In the genomic region with DNA sequence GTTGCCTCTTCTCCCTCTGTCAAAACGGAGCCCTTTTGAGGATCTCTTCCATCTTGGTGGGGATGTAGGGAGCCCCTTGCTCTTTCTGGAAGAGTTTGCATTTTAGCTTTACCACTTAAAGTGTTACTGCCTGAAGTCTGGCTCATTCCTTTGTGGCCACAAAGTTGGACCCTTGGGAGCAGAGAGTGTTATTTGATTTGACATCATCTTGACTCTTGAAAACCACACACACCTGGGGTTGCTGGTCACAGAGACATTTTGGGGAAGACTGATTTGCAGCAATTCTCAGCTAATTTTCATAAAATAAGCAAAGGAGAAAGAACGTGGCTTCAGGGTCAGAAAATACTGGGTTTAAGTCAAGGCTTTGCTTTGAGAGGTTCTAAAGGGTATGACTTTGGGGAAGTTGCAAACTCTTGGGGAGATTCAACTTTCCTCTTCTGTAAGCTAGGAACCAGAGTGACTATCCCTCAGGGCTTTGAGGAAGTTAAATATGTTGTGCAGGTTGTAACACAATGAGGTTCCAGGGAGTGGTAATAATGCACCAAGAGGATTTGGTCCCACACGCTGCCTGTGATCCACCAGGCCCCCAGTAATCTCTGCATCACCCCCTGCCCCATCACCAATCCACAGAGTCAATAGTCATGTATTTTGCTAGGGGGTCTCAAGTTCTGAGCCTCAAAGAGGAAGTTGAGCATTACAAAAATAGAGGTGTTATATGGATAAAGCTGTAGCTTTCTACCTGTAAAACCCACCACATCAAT, we compare ENCODE assay signal across 1 cellular context.
A peak's percentile ranks its signal among the peaks of the same experiment; 100 is the strongest.
TF ChIP-seq lines count a peak whose summit lies in the region.

No MANE protein-coding gene starts in this region.

TF ChIP-seq in GM12878, 131 proteins besides CTCF, POLR2A, EP300 and RAD21 (continued from another document and continues in another):
- TF ChIP-seq, protein P1, sequence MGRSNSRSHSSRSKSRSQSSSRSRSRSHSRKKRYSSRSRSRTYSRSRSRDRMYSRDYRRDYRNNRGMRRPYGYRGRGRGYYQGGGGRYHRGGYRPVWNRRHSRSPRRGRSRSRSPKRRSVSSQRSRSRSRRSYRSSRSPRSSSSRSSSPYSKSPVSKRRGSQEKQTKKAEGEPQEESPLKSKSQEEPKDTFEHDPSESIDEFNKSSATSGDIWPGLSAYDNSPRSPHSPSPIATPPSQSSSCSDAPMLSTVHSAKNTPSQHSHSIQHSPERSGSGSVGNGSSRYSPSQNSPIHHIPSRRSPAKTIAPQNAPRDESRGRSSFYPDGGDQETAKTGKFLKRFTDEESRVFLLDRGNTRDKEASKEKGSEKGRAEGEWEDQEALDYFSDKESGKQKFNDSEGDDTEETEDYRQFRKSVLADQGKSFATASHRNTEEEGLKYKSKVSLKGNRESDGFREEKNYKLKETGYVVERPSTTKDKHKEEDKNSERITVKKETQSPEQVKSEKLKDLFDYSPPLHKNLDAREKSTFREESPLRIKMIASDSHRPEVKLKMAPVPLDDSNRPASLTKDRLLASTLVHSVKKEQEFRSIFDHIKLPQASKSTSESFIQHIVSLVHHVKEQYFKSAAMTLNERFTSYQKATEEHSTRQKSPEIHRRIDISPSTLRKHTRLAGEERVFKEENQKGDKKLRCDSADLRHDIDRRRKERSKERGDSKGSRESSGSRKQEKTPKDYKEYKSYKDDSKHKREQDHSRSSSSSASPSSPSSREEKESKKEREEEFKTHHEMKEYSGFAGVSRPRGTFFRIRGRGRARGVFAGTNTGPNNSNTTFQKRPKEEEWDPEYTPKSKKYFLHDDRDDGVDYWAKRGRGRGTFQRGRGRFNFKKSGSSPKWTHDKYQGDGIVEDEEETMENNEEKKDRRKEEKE (IDR thresholded peaks at IDR 0.05) = no peak
- TF ChIP-seq CBFB (IDR thresholded peaks at IDR 0.05; ENCODE audit: low read depth) (peak; percentile 63), TCF12 (IDR thresholded peaks at IDR 0.05; ENCODE audit: low read depth, low read length) (peak; percentile 79; the same call in 1 of the 2 replicates), RELA (IDR thresholded peaks at IDR 0.05; ENCODE audit: borderline replicate concordance, partially characterized antibody) (no peak), SUZ12 (IDR thresholded peaks at IDR 0.05; ENCODE audit: unreplicated experiment) (no peak), WRNIP1 (IDR thresholded peaks at IDR 0.05; ENCODE audit: borderline replicate concordance, low read depth, low read length) (no peak), ZNF24 (IDR thresholded peaks at IDR 0.05) (no peak), FOS (IDR thresholded peaks at IDR 0.05; ENCODE audit: borderline replicate concordance, extremely low read depth, insufficient read length) (no peak), ZNF207 (IDR thresholded peaks at IDR 0.05; ENCODE audit: borderline replicate concordance) (peak; percentile 34; the same call in 1 of the 2 replicates), ZNF274 (IDR thresholded peaks at IDR 0.05; ENCODE audit: insufficient read depth, insufficient read length) (no peak), KDM1A (IDR thresholded peaks at IDR 0.05; ENCODE audit: borderline replicate concordance) (no peak), ZNF384 (IDR thresholded peaks at IDR 0.05; ENCODE audit: borderline replicate concordance, low read depth, low read length) (0 out of 2 replicates have a peak, but pooled peaks have one; percentile 8), YBX1 (IDR thresholded peaks at IDR 0.05) (no peak), ESRRA (IDR thresholded peaks at IDR 0.05; ENCODE audit: low read length) (0 out of 2 replicates have a peak, but pooled peaks have one; percentile 29), CREM (IDR thresholded peaks at IDR 0.05; ENCODE audit: low read depth) (peak; percentile 54), ZZZ3 (IDR thresholded peaks at IDR 0.05; ENCODE audit: control insufficient read depth, insufficient read length, low read depth) (no peak), NFXL1 (IDR thresholded peaks at IDR 0.05; ENCODE audit: borderline replicate concordance) (no peak), BACH1 (IDR thresholded peaks at IDR 0.05; ENCODE audit: borderline replicate concordance) (no peak), BHLHE40 (IDR thresholded peaks at IDR 0.05; ENCODE audit: borderline replicate concordance in 1 of 2, low read depth in 2 of 2, low read length in 1 of 2) (peak; percentile 40 to 45; a peak in 2 of 4 replicates), POLR2AphosphoS2 (IDR thresholded peaks at IDR 0.05; ENCODE audit: low read depth, low read length) (no peak)
- TF ChIP-seq, protein P2, sequence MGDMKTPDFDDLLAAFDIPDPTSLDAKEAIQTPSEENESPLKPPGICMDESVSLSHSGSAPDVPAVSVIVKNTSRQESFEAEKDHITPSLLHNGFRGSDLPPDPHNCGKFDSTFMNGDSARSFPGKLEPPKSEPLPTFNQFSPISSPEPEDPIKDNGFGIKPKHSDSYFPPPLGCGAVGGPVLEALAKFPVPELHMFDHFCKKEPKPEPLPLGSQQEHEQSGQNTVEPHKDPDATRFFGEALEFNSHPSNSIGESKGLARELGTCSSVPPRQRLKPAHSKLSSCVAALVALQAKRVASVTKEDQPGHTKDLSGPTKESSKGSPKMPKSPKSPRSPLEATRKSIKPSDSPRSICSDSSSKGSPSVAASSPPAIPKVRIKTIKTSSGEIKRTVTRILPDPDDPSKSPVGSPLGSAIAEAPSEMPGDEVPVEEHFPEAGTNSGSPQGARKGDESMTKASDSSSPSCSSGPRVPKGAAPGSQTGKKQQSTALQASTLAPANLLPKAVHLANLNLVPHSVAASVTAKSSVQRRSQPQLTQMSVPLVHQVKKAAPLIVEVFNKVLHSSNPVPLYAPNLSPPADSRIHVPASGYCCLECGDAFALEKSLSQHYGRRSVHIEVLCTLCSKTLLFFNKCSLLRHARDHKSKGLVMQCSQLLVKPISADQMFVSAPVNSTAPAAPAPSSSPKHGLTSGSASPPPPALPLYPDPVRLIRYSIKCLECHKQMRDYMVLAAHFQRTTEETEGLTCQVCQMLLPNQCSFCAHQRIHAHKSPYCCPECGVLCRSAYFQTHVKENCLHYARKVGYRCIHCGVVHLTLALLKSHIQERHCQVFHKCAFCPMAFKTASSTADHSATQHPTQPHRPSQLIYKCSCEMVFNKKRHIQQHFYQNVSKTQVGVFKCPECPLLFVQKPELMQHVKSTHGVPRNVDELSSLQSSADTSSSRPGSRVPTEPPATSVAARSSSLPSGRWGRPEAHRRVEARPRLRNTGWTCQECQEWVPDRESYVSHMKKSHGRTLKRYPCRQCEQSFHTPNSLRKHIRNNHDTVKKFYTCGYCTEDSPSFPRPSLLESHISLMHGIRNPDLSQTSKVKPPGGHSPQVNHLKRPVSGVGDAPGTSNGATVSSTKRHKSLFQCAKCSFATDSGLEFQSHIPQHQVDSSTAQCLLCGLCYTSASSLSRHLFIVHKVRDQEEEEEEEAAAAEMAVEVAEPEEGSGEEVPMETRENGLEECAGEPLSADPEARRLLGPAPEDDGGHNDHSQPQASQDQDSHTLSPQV (IDR thresholded peaks at IDR 0.05) = no peak
- TF ChIP-seq, protein P3, sequence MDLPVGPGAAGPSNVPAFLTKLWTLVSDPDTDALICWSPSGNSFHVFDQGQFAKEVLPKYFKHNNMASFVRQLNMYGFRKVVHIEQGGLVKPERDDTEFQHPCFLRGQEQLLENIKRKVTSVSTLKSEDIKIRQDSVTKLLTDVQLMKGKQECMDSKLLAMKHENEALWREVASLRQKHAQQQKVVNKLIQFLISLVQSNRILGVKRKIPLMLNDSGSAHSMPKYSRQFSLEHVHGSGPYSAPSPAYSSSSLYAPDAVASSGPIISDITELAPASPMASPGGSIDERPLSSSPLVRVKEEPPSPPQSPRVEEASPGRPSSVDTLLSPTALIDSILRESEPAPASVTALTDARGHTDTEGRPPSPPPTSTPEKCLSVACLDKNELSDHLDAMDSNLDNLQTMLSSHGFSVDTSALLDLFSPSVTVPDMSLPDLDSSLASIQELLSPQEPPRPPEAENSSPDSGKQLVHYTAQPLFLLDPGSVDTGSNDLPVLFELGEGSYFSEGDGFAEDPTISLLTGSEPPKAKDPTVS (IDR thresholded peaks at IDR 0.05; ENCODE audit: low read depth, low read length) = no peak
- TF ChIP-seq, protein P4, sequence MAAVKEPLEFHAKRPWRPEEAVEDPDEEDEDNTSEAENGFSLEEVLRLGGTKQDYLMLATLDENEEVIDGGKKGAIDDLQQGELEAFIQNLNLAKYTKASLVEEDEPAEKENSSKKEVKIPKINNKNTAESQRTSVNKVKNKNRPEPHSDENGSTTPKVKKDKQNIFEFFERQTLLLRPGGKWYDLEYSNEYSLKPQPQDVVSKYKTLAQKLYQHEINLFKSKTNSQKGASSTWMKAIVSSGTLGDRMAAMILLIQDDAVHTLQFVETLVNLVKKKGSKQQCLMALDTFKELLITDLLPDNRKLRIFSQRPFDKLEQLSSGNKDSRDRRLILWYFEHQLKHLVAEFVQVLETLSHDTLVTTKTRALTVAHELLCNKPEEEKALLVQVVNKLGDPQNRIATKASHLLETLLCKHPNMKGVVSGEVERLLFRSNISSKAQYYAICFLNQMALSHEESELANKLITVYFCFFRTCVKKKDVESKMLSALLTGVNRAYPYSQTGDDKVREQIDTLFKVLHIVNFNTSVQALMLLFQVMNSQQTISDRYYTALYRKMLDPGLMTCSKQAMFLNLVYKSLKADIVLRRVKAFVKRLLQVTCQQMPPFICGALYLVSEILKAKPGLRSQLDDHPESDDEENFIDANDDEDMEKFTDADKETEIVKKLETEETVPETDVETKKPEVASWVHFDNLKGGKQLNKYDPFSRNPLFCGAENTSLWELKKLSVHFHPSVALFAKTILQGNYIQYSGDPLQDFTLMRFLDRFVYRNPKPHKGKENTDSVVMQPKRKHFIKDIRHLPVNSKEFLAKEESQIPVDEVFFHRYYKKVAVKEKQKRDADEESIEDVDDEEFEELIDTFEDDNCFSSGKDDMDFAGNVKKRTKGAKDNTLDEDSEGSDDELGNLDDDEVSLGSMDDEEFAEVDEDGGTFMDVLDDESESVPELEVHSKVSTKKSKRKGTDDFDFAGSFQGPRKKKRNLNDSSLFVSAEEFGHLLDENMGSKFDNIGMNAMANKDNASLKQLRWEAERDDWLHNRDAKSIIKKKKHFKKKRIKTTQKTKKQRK (IDR thresholded peaks at IDR 0.05; ENCODE audit: low read depth, low read length) = no peak
- TF ChIP-seq, protein P5, sequence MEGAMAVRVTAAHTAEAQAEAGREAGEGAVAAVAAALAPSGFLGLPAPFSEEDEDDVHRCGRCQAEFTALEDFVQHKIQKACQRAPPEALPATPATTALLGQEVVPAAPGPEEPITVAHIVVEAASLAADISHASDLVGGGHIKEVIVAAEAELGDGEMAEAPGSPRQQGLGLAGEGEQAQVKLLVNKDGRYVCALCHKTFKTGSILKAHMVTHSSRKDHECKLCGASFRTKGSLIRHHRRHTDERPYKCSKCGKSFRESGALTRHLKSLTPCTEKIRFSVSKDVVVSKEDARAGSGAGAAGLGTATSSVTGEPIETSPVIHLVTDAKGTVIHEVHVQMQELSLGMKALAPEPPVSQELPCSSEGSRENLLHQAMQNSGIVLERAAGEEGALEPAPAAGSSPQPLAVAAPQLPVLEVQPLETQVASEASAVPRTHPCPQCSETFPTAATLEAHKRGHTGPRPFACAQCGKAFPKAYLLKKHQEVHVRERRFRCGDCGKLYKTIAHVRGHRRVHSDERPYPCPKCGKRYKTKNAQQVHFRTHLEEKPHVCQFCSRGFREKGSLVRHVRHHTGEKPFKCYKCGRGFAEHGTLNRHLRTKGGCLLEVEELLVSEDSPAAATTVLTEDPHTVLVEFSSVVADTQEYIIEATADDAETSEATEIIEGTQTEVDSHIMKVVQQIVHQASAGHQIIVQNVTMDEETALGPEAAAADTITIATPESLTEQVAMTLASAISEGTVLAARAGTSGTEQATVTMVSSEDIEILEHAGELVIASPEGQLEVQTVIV (IDR thresholded peaks at IDR 0.05; ENCODE audit: borderline replicate concordance, partially characterized antibody) = no peak
- TF ChIP-seq, protein P6, sequence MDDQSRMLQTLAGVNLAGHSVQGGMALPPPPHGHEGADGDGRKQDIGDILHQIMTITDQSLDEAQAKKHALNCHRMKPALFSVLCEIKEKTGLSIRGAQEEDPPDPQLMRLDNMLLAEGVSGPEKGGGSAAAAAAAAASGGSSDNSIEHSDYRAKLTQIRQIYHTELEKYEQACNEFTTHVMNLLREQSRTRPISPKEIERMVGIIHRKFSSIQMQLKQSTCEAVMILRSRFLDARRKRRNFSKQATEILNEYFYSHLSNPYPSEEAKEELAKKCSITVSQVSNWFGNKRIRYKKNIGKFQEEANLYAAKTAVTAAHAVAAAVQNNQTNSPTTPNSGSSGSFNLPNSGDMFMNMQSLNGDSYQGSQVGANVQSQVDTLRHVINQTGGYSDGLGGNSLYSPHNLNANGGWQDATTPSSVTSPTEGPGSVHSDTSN (IDR thresholded peaks at IDR 0.05; ENCODE audit: insufficient replicate concordance, low read depth, low read length) = no peak
- TF ChIP-seq, protein P7, sequence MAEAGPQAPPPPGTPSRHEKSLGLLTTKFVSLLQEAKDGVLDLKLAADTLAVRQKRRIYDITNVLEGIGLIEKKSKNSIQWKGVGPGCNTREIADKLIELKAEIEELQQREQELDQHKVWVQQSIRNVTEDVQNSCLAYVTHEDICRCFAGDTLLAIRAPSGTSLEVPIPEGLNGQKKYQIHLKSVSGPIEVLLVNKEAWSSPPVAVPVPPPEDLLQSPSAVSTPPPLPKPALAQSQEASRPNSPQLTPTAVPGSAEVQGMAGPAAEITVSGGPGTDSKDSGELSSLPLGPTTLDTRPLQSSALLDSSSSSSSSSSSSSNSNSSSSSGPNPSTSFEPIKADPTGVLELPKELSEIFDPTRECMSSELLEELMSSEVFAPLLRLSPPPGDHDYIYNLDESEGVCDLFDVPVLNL (IDR thresholded peaks at IDR 0.05; ENCODE audit: low read depth, low read length) = no peak
- TF ChIP-seq, protein P8, sequence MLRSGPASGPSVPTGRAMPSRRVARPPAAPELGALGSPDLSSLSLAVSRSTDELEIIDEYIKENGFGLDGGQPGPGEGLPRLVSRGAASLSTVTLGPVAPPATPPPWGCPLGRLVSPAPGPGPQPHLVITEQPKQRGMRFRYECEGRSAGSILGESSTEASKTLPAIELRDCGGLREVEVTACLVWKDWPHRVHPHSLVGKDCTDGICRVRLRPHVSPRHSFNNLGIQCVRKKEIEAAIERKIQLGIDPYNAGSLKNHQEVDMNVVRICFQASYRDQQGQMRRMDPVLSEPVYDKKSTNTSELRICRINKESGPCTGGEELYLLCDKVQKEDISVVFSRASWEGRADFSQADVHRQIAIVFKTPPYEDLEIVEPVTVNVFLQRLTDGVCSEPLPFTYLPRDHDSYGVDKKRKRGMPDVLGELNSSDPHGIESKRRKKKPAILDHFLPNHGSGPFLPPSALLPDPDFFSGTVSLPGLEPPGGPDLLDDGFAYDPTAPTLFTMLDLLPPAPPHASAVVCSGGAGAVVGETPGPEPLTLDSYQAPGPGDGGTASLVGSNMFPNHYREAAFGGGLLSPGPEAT (IDR thresholded peaks at IDR 0.05; ENCODE audit: low read depth) = no peak
- TF ChIP-seq, protein P9, sequence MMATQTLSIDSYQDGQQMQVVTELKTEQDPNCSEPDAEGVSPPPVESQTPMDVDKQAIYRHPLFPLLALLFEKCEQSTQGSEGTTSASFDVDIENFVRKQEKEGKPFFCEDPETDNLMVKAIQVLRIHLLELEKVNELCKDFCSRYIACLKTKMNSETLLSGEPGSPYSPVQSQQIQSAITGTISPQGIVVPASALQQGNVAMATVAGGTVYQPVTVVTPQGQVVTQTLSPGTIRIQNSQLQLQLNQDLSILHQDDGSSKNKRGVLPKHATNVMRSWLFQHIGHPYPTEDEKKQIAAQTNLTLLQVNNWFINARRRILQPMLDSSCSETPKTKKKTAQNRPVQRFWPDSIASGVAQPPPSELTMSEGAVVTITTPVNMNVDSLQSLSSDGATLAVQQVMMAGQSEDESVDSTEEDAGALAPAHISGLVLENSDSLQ (IDR thresholded peaks at IDR 0.05) = no peak
